In the genomic region with DNA sequence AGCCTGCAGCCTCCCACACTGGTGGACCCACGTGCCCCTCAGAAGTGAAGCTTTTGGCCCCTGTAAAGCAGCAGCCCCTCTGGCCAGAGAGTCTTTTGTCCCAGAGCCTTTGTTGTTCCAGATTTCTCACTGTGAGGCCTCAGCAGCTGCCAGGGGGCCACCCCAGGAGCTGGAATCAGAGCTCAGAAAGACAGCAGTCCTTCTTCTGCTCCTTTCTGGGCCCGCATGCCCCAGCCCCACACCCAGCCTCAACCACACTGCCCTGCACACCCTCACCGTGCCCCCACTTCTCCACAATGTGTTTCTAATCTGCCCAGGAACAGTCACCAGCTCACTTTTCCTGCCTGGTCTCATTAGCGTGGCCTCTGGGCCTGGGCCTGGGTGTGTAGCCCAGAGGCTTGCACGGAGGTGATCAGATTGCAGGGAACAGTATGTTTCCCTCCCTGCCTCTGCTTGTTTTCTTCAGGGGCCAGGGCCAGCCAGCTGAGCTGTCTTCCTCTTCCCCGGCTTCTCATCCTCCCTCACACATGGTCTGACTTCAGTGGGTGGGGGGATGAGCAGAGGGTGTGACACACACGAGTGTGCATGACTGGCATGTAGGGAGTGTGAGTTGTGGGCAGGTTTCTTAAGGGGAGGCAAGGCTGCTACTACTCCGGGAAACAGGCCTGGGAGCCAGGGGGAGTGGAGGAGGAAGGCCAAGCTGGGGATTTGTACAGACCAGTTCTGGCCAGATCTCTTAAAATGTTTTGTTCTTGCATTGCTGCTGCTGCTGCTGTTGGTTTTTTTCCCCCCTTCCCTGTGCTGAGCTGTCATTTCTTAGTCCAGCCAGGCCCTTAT, we compare ENCODE assay signal across 8 cellular contexts.
DNase-seq lines count a peak whose midpoint lies in the region; ATAC-seq, FAIRE-seq and TF ChIP-seq lines count a peak whose summit lies in the region.

No MANE protein-coding gene starts in this region.

- peak overlapping the region; percentile 39 for H3K4ac ChIP-seq in H1 (replicated peaks; ENCODE audit: insufficient read length, low read depth, low read length)

- no peaks in the 10 kb centered on the region for H3K36me3 ChIP-seq in H1 (ENCODE audit: control insufficient read depth in 2 of 4, insufficient read depth in 4 of 4, low read length in 3 of 4)
- H3K36me3 ChIP-seq in mucosa of descending colon (ENCODE audit: low read depth): no peaks in the 10 kb centered on the region
- H3K36me3 ChIP-seq in uterus: no peaks in the 10 kb centered on the region

- peak overlapping the region; percentile 94; the same call in 1 of the 2 replicates for H2BK20ac ChIP-seq in H1 (ENCODE audit: low read length)

- H4K5ac ChIP-seq in H1 (ENCODE audit: insufficient read length, low read depth, low read length): no peak overlapping the region

- peak overlapping the region; percentile 89 for H2BK12ac ChIP-seq in H1 (ENCODE audit: low read depth, low read length)

- H3K4me1 ChIP-seq in H1 (replicated peaks in 1 of 4; ENCODE audit: control insufficient read depth in 3 of 4, insufficient read depth in 4 of 4, low read length in 3 of 4): peaks cover 0 to 8% (median 6%) of the 10 kb centered on the region in 4 experiments; a peak in 5 of 7 replicates
- H3K4me1 ChIP-seq in mucosa of descending colon (ENCODE audit: low read depth): peaks cover 13% of the 10 kb centered on the region
- H3K4me1 ChIP-seq in uterus: peaks cover 9 to 15% of the 10 kb centered on the region in 2 donors

- H3K9me3 ChIP-seq in H1 (ENCODE audit: insufficient read depth in 2 of 2, low read depth in 1 of 2, low read length in 1 of 2): no peaks in the 10 kb centered on the region
- no peaks in the 10 kb centered on the region for H3K9me3 ChIP-seq in mucosa of descending colon
- no peaks in the 10 kb centered on the region for H3K9me3 ChIP-seq in uterus

- H3K4me3 Mint-ChIP-seq in Calu3 (ENCODE audit: low read depth, unreplicated experiment): no peak overlapping the region

- H3K4me1 Mint-ChIP-seq in Calu3 (ENCODE audit: low read depth, unreplicated experiment): peaks cover 47% of the 10 kb centered on the region

- ATAC-seq in mucosa of descending colon (peak; percentile 67), HG03565 (IDR thresholded peaks at IDR 0.05; ENCODE audit: unreplicated experiment) (no peak), GM19397 (IDR thresholded peaks at IDR 0.05; ENCODE audit: unreplicated experiment) (no peak)

- no peak for FAIRE-seq in H1 (lab: Jason Lieb, UNC)

- no peak overlapping the region; a peak in 1 of 4 replicates for H3K4me2 ChIP-seq in H1 (ENCODE audit: insufficient read depth in 1 of 2, low read depth in 2 of 2, low read length in 2 of 2)

- H3K23ac ChIP-seq in H1 (ENCODE audit: insufficient read length): no peak overlapping the region

- DNase-seq in Calu3 (peak; percentile 16), NCI-H69 (lab: John Stamatoyannopoulos, UW) (peak; percentile 77), H1 (ENCODE audit: low read depth in 1 of 2, low spot score in 2 of 2) (peak in 1 of 2 experiments; percentile 54), mucosa of descending colon (peak; percentile 56 to 78 (median 57)), uterus (peak; percentile 91 to 97)
- DNase-seq in stimulated activated naive CD4-positive, alpha-beta T cell (lab: John Stamatoyannopoulos, UW): no peak

- H2AK5ac ChIP-seq in H1 (ENCODE audit: low read depth, low read length): no peak overlapping the region

- TF ChIP-seq RAD21 in H1 (IDR thresholded peaks at IDR 0.05 in 1 of 2, conservative IDR thresholded peaks at IDR 0.05 in 1 of 2; ENCODE audit: low read depth in 2 of 2, low read length in 2 of 2): no peak

- H3K79me2 ChIP-seq in H1 (ENCODE audit: control insufficient read depth in 1 of 2, insufficient read depth in 2 of 2, low read length in 2 of 2): no peaks in the 10 kb centered on the region

- 80% methylated on average over 8 of the region's 8 CpGs; no CpG with 5 or more reads in 1 of the 2 experiments for WGBS in H1 (ENCODE audit: extremely low coverage in 1 of 2, insufficient coverage in 1 of 2, insufficient read length in 1 of 2, insufficient replicate concordance in 2 of 2, low coverage in 1 of 2, low lambda C conversion rate in 2 of 2, missing lambda C conversion rate in 1 of 2), 2 experiments

- H3K36me3 Mint-ChIP-seq in Calu3 (ENCODE audit: insufficient read depth, unreplicated experiment): no peaks in the 10 kb centered on the region

- H3K27ac ChIP-seq in H1 (ENCODE audit: low read depth, low read length) (no peak overlapping the region), uterus (peak overlapping the region; percentile 92 to 99)

- H3K9me3 Mint-ChIP-seq in Calu3 (ENCODE audit: low read depth, unreplicated experiment): no peaks in the 10 kb centered on the region

- POLR2A ChIA-PET in H1 (lab: Charles Lee; ENCODE audit: partially characterized antibody): interaction anchor here (1.1 to 2.5 kb wide), 4 partner anchors 237 to 746 kb away, joined by 3 to 17 read pairs (median 6); a partner anchor contains a TSS

- no peak for TF ChIP-seq CTCF in Calu3 (IDR thresholded peaks at IDR 0.05; ENCODE audit: unreplicated experiment)
- no peak for TF ChIP-seq CTCF in H1 (IDR thresholded peaks at IDR 0.05; ENCODE audit: control extremely low read depth in 1 of 3, insufficient read depth in 1 of 3, low read depth in 1 of 3, low read length in 3 of 3)
- no peak for TF ChIP-seq CTCF in mucosa of descending colon (IDR thresholded peaks at IDR 0.05)
- peak in 1 of 4 experiments; percentile 8 for TF ChIP-seq CTCF in uterus (IDR thresholded peaks at IDR 0.05)

- intact Hi-C loops in Calu3 (cut with micrococcal nuclease; ENCODE audit: unreplicated experiment): loop anchor here (1.0 to 5.0 kb wide), 6 partner anchors 42 to 252 kb away; no protein-coding TSS in a partner anchor
- intact Hi-C loops in mucosa of descending colon (cut with DNase I, micrococcal nuclease): loop anchor here (2.0 to 5.0 kb wide), 2 partner anchors 253 kb away; no protein-coding TSS in a partner anchor
- intact Hi-C loops in uterus (cut with DNase I; ENCODE audit: low total_unique reads): loop anchor here (5.0 kb wide), 1 partner anchor 248 kb away; a partner anchor contains a TSS

- H3K14ac ChIP-seq in H1 (ENCODE audit: insufficient read length): no peak overlapping the region

- peak overlapping the region; percentile 45; the same call in 1 of the 2 replicates for H2BK5ac ChIP-seq in H1 (ENCODE audit: low read depth, low read length)

- peak overlapping the region; percentile 6; the same call in 1 of the 2 replicates for H2BK15ac ChIP-seq in H1 (ENCODE audit: low read length)

- H2BK120ac ChIP-seq in H1 (replicated peaks; ENCODE audit: low read depth, low read length): peak overlapping the region; percentile 43

- peak overlapping the region; percentile 99 for H2AFZ ChIP-seq in H1 (ENCODE audit: low read length)

- peak overlapping the region; percentile 83 for H4K8ac ChIP-seq in H1 (ENCODE audit: extremely low read depth, insufficient read depth, low read length)

- no TSS peak for BruUV-seq in Calu3 (replicated peaks; lab: Mats Ljungman, UMichigan)

- H3K79me1 ChIP-seq in H1 (ENCODE audit: low read depth, low read length): no peaks in the 10 kb centered on the region

- H3K4me3 ChIP-seq in H1 (ENCODE audit: extremely low read depth in 1 of 4, insufficient read depth in 2 of 4, low read depth in 3 of 4, low read length in 4 of 4) (no peak overlapping the region), mucosa of descending colon (no peak overlapping the region), uterus (no peak overlapping the region)

- TF ChIP-seq POLR2A in H1 (IDR thresholded peaks at IDR 0.05; ENCODE audit: control extremely low read depth in 1 of 2, low read depth in 2 of 2, low read length in 2 of 2) (no peak), uterus (IDR thresholded peaks at IDR 0.05) (peak; percentile 18 to 49)

- H3K18ac ChIP-seq in H1 (ENCODE audit: extremely low read depth, low read length): peak overlapping the region; percentile 78

- no peaks in the 10 kb centered on the region; the same call in 1 of the 2 replicates for H3K23me2 ChIP-seq in H1 (ENCODE audit: low read depth, low read length)

- no peaks in the 10 kb centered on the region for H3K27me3 Mint-ChIP-seq in Calu3 (ENCODE audit: unreplicated experiment)

- H3K56ac ChIP-seq in H1 (replicated peaks; ENCODE audit: insufficient read length, low read depth, low read length): no peak overlapping the region

- H4K91ac ChIP-seq in H1 (replicated peaks; ENCODE audit: insufficient read length, low read length): peak overlapping the region; percentile 67

- CTCF ChIA-PET in Calu3 (lab: Charles Lee) (interaction anchor here (0.5 to 2.7 kb wide), 18 partner anchors 9 to 261 kb away, joined by 3 to 37 read pairs (median 7); a partner anchor contains a TSS), H1 (lab: Charles Lee; ENCODE audit: partially characterized antibody) (interaction anchor here (0.6 to 7.9 kb wide), 68 partner anchors 8 to 647 kb away, joined by 3 to 107 read pairs (median 5); a partner anchor contains a TSS)

- no peaks in the 10 kb centered on the region for H4K20me1 ChIP-seq in H1 (replicated peaks in 1 of 2; ENCODE audit: control insufficient read depth in 1 of 2, insufficient read depth in 2 of 2, low read length in 2 of 2)

- H3K9ac ChIP-seq in H1 (replicated peaks in 1 of 4; ENCODE audit: extremely low read depth in 1 of 4, low read depth in 3 of 4, low read length in 3 of 4): no peak overlapping the region; a peak in 1 of 7 replicates

- H3K27ac Mint-ChIP-seq in Calu3 (ENCODE audit: unreplicated experiment): no peak overlapping the region

- TF ChIP-seq EP300 in H1 (IDR thresholded peaks at IDR 0.05; ENCODE audit: borderline replicate concordance in 1 of 2, low read depth in 2 of 2, low read length in 2 of 2): no peak

- H3K27me3 ChIP-seq in H1 (replicated peaks in 1 of 4; ENCODE audit: control insufficient read depth in 3 of 4, extremely low read depth in 1 of 4, insufficient read depth in 3 of 4, low read length in 3 of 4) (no peaks in the 10 kb centered on the region), uterus (no peaks in the 10 kb centered on the region)

TF ChIP-seq in H1, 55 proteins besides CTCF, POLR2A, EP300 and RAD21 (continues in another document):
- no peak for TF ChIP-seq ZNF274 (IDR thresholded peaks at IDR 0.05; ENCODE audit: borderline replicate concordance, extremely low read depth, low read length)
- no peak for TF ChIP-seq TBP (IDR thresholded peaks at IDR 0.05; ENCODE audit: low read depth, low read length)
- no peak for TF ChIP-seq CHD2 (IDR thresholded peaks at IDR 0.05; ENCODE audit: low read length)
- TF ChIP-seq CTBP2 (IDR thresholded peaks at IDR 0.05; ENCODE audit: borderline replicate concordance, insufficient read depth, insufficient read length, low read length): no peak
- TF ChIP-seq, protein P1, sequence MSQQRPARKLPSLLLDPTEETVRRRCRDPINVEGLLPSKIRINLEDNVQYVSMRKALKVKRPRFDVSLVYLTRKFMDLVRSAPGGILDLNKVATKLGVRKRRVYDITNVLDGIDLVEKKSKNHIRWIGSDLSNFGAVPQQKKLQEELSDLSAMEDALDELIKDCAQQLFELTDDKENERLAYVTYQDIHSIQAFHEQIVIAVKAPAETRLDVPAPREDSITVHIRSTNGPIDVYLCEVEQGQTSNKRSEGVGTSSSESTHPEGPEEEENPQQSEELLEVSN (IDR thresholded peaks at IDR 0.05): no peak; the same call in 1 of the 2 replicates

Comparison
In these comparisons a context has a peak if more than half of its experiments do, and no peak if none do; other contexts are left out.
1. DNase-seq: peak in Calu3 (single experiment), NCI-H69 (single experiment), mucosa of descending colon (3 of 3) and uterus (2 of 2); none in stimulated activated naive CD4-positive, alpha-beta T cell (0 of 6).
2. POLR2A ChIP-seq: peak in uterus (2 of 2); none in H1 (0 of 2).